Comparison of ENCODE assay signal across 10 cellular contexts in the genomic region with DNA sequence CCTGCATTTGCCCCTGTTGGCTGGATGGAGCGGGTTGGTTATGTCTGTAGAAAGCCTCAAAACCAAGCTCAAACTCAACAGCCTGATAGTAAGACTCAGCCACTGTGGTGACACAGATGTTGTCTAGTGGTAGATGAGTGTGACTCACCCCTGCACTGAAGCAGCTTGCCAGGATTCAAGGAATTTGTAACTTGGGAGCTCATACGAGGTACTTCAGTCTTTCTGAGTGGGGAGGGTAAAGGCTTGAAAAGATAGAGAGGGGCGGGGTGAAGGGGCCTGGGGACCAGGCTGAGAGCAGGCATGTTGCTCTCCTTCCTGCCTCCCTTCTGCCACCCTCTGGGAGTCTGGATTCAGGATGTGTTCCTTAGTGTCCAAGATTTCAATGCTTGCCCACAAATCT. TPM values are rescaled to one million over a fixed set of nuclear protein-coding genes. Genes with fewer than 3 reads are reported as not detected.
DNase-seq lines count a peak whose midpoint lies in the region; TF ChIP-seq lines count a peak whose summit lies in the region.
"Had no signal": no experiment of that assay in that cellular context is flagged by ENCODE, and none has a peak within 500 bp of the region (broad histone marks: within the 10 kb centered on the region; RNA-seq: fewer than 3 reads in every experiment).

No MANE protein-coding gene starts in this region.

- peak; percentile 47 for DNase-seq in DMS53 (lab: John Stamatoyannopoulos, UW)
- DNase-seq in DMS53 treated with DMSO at 0.1 percent for 48 hours (lab: John Stamatoyannopoulos, UW; ENCODE audit: unreplicated experiment): no peak
- peak in 1 of 2 donors; percentile 90 for DNase-seq in ascending aorta (ENCODE audit: low spot score in 2 of 2)
- peak; percentile 94 for DNase-seq in hepatic stellate cell (ENCODE audit: low spot score)
- DNase-seq in tibial artery: peak; percentile 82 to 86
- DNase-seq in CD1c-positive myeloid dendritic cell (ENCODE audit: extremely low spot score): no peak
- no peak for DNase-seq in NCI-H526 treated with DMSO at 0.1 percent for 48 hours (lab: John Stamatoyannopoulos, UW)
- no peak for DNase-seq in cerebellar cortex (ENCODE audit: low spot score)
- DNase-seq: activated T-cell treated with anti-CD3 and anti-CD28 coated beads for 4 hours had no signal

- H3K27ac ChIP-seq in ascending aorta (peak overlapping the region; percentile 60 to 72), tibial artery (peak overlapping the region; percentile 67 to 71)
- H3K27ac ChIP-seq: 22Rv1 had no signal

- TF ChIP-seq CTCF in ascending aorta (IDR thresholded peaks at IDR 0.05) (peak in 1 of 3 experiments; percentile 10), tibial artery (IDR thresholded peaks at IDR 0.05) (peak in 1 of 2 experiments; percentile 17)

- H3K4me3 ChIP-seq in ascending aorta (no peak overlapping the region), tibial artery (no peak overlapping the region)

- H3K9me3 ChIP-seq in ascending aorta (no peaks in the 10 kb centered on the region), tibial artery (no peaks in the 10 kb centered on the region)

- intact Hi-C loops in ascending aorta (cut with DNase I): loop anchor here (1.0 to 2.0 kb wide), 2 partner anchors 18 to 24 kb away; no protein-coding TSS in a partner anchor
- intact Hi-C loops in tibial artery (cut with DNase I; ENCODE audit: low total_unique reads): no loop called here

- H3K4me1 ChIP-seq in ascending aorta (peaks cover 22 to 24% of the 10 kb centered on the region in 2 donors), tibial artery (peaks cover 0 to 57% (median 41%) of the 10 kb centered on the region in 4 donors)

- peaks cover 4 to 10% of the 10 kb centered on the region in 2 donors for H3K36me3 ChIP-seq in ascending aorta
- H3K36me3 ChIP-seq in tibial artery: peaks cover 0 to 26% (median 7%) of the 10 kb centered on the region in 3 donors

- H3K27me3 ChIP-seq in ascending aorta (no peaks in the 10 kb centered on the region), tibial artery (no peaks in the 10 kb centered on the region)

RNA-seq across cellular contexts. Expression of a gene that starts 22.9 kb away (rescaled TPM):
- 2,113 TPM for total RNA-seq in ascending aorta

Comparison
In these comparisons a context has a peak if more than half of its experiments do, and no peak if none do; other contexts are left out.
1. DNase-seq: peak in DMS53 (single experiment), hepatic stellate cell (single experiment) and tibial artery (2 of 2); none in DMS53 treated with DMSO at 0.1 percent for 48 hours (single experiment), CD1c-positive myeloid dendritic cell (single experiment), NCI-H526 treated with DMSO at 0.1 percent for 48 hours (single experiment) and cerebellar cortex (single experiment).